In genomic region chr4:110196871-110197420, GRCh38 we compare ENCODE assay signal across 8 cellular contexts. TPM values are rescaled to one million over a fixed set of nuclear protein-coding genes. Genes with fewer than 3 reads are reported as not detected.
DNase-seq lines count a peak whose midpoint lies in the region; ATAC-seq and TF ChIP-seq lines count a peak whose summit lies in the region.

No MANE protein-coding gene starts in this region.

- H3K9me3 ChIP-seq in ES-I3 (ENCODE audit: control insufficient read depth, insufficient read depth, low read length) = no peaks in the 10 kb centered on the region

- H3K4me3 ChIP-seq in LNCaP clone FGC (ENCODE audit: low read depth, low read length) (peak overlapping the region; percentile 84), kidney epithelial cell (ENCODE audit: low read depth, low read length) (peak overlapping the region; percentile 61)

- H3K4me1 ChIP-seq in ES-I3 (ENCODE audit: insufficient read depth, low read length) = peaks cover 20% of the 10 kb centered on the region

- H3K36me3 ChIP-seq in ES-I3 (ENCODE audit: insufficient read depth, low read length) = no peaks in the 10 kb centered on the region
- no peaks in the 10 kb centered on the region for H3K36me3 ChIP-seq in kidney epithelial cell (ENCODE audit: control insufficient read depth, insufficient read depth, low read length)

- TF ChIP-seq CTCF in LNCaP clone FGC (IDR thresholded peaks at IDR 0.05; ENCODE audit: control insufficient read depth, extremely low read depth, insufficient read depth) = no peak
- no peak for TF ChIP-seq CTCF in kidney epithelial cell (IDR thresholded peaks at IDR 0.05; ENCODE audit: insufficient read depth, low read length, poor library complexity, severe bottlenecking)

- no peaks in the 10 kb centered on the region for H3K27me3 ChIP-seq in kidney epithelial cell (ENCODE audit: control insufficient read depth, insufficient read depth, low read length)

- peak; percentile 33 for ATAC-seq in GM21737 (IDR thresholded peaks at IDR 0.05; ENCODE audit: unreplicated experiment)

- H3K9ac ChIP-seq in ES-I3 (ENCODE audit: low read depth, low read length) = peak overlapping the region; percentile 94

- DNase-seq in LNCaP clone FGC (ENCODE audit: low read depth) (no peak), cerebellar cortex (ENCODE audit: low spot score) (peak; percentile 38), kidney epithelial cell (ENCODE audit: low read depth) (no peak), NCI-H226 (no peak)
- DNase-seq in activated CD4-positive, CD25-positive, alpha-beta regulatory T cell (lab: John Stamatoyannopoulos, UW) = peak; percentile 26 to 32 (median 28)
- DNase-seq in stimulated activated CD4-positive, alpha-beta T cell treated with anti-CD3 and anti-CD28 coated beads, Interleukin-15, amount 100 ng/mL, for 48 hours (ENCODE audit: low read depth in 2 of 2) = peak; percentile 45 to 51

RNA-seq across cellular contexts. Expression of gene ELOVL6, which starts 1.5 kb away (rescaled TPM):
- 21.6 and 22.9 TPM in 2 replicates for total RNA-seq in kidney epithelial cell

Comparison
In these comparisons a context has a peak if more than half of its experiments do, and no peak if none do; other contexts are left out.
1. DNase-seq: peak in activated CD4-positive, CD25-positive, alpha-beta regulatory T cell (4 of 4), cerebellar cortex (single experiment) and stimulated activated CD4-positive, alpha-beta T cell treated with anti-CD3 and anti-CD28 coated beads, Interleukin-15, amount 100 ng/mL, for 48 hours (2 of 2); none in LNCaP clone FGC (single experiment), kidney epithelial cell (single experiment) and NCI-H226 (single experiment).